25 cellular contexts compared by ENCODE assay signal in the genomic region with DNA sequence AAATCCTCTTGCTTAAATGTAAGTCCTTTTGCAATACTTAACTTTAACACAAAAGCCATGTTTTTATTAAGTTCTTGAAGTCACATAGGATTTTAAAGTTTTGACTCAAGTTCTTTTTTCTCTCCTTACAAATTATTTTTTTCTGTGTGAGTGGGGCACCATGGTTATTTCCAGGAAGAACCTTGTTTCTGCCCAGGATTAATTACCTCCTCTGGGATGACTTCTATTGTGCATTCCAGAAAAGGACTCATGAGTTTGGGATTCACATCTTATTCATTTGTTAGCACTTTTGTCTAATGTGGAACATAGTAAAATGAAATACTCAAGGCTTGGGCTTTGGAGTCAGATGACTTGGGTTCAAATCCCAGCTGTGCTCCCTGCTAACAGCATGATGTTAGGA.
"Had no signal": no experiment of that assay in that cellular context is flagged by ENCODE, and none has a peak within 500 bp of the region (broad histone marks: within the 10 kb centered on the region; RNA-seq: fewer than 3 reads in every experiment).

No MANE protein-coding gene starts in this region.

- H3K27ac Mint-ChIP-seq: activated naive CD8-positive, alpha-beta T cell treated with anti-CD3 and anti-CD28 coated beads for 36 hours; activated T-cell treated with anti-CD3 and anti-CD28 coated beads, Interleukin-2, amount 50 U/mL, for 24 hours; activated T-helper 2 cell treated with anti-CD3 and anti-CD28 coated beads, Interferon-gamma antibody, Interleukin-2, Interleukin-4, amounts not matched to agents 10 μg/mL and 5 μg/mL and 100 μg/mL, durations not matched to agents 14 hours and 24 hours and 36 hours; endodermal cell; naive B cell; T-helper 2 cell treated with Interferon-gamma antibody and Interleukin-4, amounts not matched to agents 5 μg/mL and 100 μg/mL, for 36 hours; type B pancreatic cell had no signal

- ATAC-seq: left lobe of liver, lower lobe of right lung, sciatic nerve had no signal

- H3K27me3 Mint-ChIP-seq: activated naive CD8-positive, alpha-beta T cell treated with anti-CD3 and anti-CD28 coated beads for 36 hours; activated T-cell treated with anti-CD3 and anti-CD28 coated beads, Interleukin-2, amount 50 U/mL, for 24 hours; naive B cell had no signal

- H3K4me3 Mint-ChIP-seq: activated naive CD8-positive, alpha-beta T cell treated with anti-CD3 and anti-CD28 coated beads for 36 hours; activated T-cell treated with anti-CD3 and anti-CD28 coated beads, Interleukin-2, amount 50 U/mL, for 24 hours; endodermal cell; naive B cell; T-helper 2 cell treated with Interferon-gamma antibody and Interleukin-4, amounts not matched to agents 5 μg/mL and 100 μg/mL, for 36 hours; type B pancreatic cell had no signal

- H3K36me3 Mint-ChIP-seq: activated naive CD8-positive, alpha-beta T cell treated with anti-CD3 and anti-CD28 coated beads for 36 hours; naive B cell had no signal

- H3K4me3 ChIP-seq: cardiac muscle cell, lower lobe of right lung, smooth muscle cell, thoracic aorta, vagina had no signal

- H3K4me1 Mint-ChIP-seq: activated naive CD8-positive, alpha-beta T cell treated with anti-CD3 and anti-CD28 coated beads for 36 hours; naive B cell had no signal

- DNase-seq: activated CD4-positive, alpha-beta T cell treated with anti-CD3 and anti-CD28 coated beads for 1 hour; activated CD4-positive, alpha-beta T cell treated with anti-CD3 and anti-CD28 coated beads, Interleukin-2, amount 50 U/mL, for 1 hour; activated CD8-positive, alpha-beta memory T cell treated with anti-CD3 and anti-CD28 coated beads, Interleukin-2, amount 50 U/mL, for 4 hours; activated naive CD4-positive, alpha-beta T cell treated with Interleukin-2 at 50 U/mL for 16 hours; activated naive CD8-positive, alpha-beta T cell treated with anti-CD3 and anti-CD28 coated beads for 36 hours; activated T-cell treated with anti-CD3 and anti-CD28 coated beads, Interleukin-2, amount 50 U/mL, for 24 hours; amniotic stem cell; cortex of kidney; endodermal cell; foreskin fibroblast; lower lobe of right lung; mesendoderm; naive B cell; nucleus accumbens; stimulated activated CD4-positive, alpha-beta T cell treated with anti-CD3 and anti-CD28 coated beads, Interleukin-15, amount 100 ng/mL, for 24 hours; stimulated activated naive CD4-positive, alpha-beta T cell had no signal
